ENCODE assay signal across 1 cellular context in the genomic region with DNA sequence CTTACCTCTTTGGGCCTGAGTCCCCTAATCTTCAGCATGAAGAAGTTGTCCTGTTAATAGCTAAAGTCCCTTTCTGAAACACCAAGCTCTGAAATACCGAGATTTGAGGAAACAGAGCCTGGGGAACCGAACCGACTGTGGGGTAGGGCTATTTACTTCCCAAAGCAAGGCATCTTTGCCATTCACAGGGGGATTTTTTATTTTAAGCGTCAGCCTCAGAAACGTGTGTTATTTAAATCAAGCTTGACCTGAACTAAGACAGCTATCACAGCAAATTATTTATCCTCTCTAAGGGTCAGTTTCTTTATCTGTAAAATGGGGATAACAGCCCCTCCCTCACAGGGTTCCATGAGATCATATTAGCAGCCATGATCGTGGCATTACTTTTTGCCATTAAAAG.
TF ChIP-seq lines count a peak whose summit lies in the region.

No MANE protein-coding gene starts in this region.

TF ChIP-seq in HepG2, 621 proteins besides CTCF, POLR2A, EP300 and RAD21 (continued from another document and continues in another):
- TF ChIP-seq ZNF335 (CRISPR knock-in tag; IDR thresholded peaks at IDR 0.05): no peak
- TF ChIP-seq ZNF878 (CRISPR knock-in tag; IDR thresholded peaks at IDR 0.05): no peak
- TF ChIP-seq ZFP36L2 (CRISPR knock-in tag; IDR thresholded peaks at IDR 0.05): no peak
- TF ChIP-seq TARDBP (CRISPR knock-in tag; IDR thresholded peaks at IDR 0.05): no peak
- TF ChIP-seq, protein P1, sequence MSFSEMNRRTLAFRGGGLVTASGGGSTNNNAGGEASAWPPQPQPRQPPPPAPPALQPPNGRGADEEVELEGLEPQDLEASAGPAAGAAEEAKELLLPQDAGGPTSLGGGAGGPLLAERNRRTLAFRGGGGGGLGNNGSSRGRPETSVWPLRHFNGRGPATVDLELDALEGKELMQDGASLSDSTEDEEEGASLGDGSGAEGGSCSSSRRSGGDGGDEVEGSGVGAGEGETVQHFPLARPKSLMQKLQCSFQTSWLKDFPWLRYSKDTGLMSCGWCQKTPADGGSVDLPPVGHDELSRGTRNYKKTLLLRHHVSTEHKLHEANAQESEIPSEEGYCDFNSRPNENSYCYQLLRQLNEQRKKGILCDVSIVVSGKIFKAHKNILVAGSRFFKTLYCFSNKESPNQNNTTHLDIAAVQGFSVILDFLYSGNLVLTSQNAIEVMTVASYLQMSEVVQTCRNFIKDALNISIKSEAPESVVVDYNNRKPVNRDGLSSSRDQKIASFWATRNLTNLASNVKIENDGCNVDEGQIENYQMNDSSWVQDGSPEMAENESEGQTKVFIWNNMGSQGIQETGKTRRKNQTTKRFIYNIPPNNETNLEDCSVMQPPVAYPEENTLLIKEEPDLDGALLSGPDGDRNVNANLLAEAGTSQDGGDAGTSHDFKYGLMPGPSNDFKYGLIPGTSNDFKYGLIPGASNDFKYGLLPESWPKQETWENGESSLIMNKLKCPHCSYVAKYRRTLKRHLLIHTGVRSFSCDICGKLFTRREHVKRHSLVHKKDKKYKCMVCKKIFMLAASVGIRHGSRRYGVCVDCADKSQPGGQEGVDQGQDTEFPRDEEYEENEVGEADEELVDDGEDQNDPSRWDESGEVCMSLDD (CRISPR knock-in tag; IDR thresholded peaks at IDR 0.05; ENCODE audit: borderline replicate concordance): no peak
- TF ChIP-seq, protein P2, sequence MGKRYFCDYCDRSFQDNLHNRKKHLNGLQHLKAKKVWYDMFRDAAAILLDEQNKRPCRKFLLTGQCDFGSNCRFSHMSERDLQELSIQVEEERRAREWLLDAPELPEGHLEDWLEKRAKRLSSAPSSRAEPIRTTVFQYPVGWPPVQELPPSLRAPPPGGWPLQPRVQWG (CRISPR knock-in tag; IDR thresholded peaks at IDR 0.05; ENCODE audit: borderline replicate concordance, low read depth): no peak
- TF ChIP-seq, protein P3, sequence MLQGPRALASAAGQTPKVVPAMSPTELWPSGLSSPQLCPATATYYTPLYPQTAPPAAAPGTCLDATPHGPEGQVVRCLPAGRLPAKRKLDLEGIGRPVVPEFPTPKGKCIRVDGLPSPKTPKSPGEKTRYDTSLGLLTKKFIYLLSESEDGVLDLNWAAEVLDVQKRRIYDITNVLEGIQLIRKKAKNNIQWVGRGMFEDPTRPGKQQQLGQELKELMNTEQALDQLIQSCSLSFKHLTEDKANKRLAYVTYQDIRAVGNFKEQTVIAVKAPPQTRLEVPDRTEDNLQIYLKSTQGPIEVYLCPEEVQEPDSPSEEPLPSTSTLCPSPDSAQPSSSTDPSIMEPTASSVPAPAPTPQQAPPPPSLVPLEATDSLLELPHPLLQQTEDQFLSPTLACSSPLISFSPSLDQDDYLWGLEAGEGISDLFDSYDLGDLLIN (CRISPR knock-in tag; IDR thresholded peaks at IDR 0.05; ENCODE audit: borderline replicate concordance): no peak
- TF ChIP-seq, protein P4, sequence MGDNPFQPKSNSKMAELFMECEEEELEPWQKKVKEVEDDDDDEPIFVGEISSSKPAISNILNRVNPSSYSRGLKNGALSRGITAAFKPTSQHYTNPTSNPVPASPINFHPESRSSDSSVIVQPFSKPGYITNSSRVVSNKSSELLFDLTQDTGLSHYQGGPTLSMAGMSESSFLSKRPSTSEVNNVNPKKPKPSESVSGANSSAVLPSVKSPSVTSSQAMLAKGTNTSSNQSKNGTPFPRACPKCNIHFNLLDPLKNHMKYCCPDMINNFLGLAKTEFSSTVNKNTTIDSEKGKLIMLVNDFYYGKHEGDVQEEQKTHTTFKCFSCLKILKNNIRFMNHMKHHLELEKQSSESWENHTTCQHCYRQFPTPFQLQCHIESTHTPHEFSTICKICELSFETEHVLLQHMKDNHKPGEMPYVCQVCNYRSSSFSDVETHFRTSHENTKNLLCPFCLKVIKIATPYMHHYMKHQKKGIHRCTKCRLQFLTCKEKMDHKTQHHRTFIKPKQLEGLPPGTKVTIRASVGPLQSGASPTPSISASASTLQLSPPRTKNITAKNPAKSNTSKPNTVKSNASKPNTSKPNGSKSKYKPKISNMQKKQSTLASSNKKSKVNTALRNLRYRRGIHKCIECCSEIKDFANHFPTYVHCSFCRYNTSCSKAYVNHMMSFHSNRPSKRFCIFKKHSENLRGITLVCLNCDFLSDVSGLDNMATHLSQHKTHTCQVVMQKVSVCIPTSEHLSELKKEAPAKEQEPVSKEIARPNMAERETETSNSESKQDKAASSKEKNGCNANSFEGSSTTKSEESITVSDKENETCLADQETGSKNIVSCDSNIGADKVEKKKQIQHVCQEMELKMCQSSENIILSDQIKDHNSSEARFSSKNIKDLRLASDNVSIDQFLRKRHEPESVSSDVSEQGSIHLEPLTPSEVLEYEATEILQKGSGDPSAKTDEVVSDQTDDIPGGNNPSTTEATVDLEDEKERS (CRISPR knock-in tag; IDR thresholded peaks at IDR 0.05): 0 out of 2 replicates have a peak, but pooled peaks have one; percentile 8
- 0 out of 2 replicates have a peak, but pooled peaks have one; percentile 7 for TF ChIP-seq ZNF589 (CRISPR knock-in tag; conservative IDR thresholded peaks at IDR 0.05)
- TF ChIP-seq, protein P5, sequence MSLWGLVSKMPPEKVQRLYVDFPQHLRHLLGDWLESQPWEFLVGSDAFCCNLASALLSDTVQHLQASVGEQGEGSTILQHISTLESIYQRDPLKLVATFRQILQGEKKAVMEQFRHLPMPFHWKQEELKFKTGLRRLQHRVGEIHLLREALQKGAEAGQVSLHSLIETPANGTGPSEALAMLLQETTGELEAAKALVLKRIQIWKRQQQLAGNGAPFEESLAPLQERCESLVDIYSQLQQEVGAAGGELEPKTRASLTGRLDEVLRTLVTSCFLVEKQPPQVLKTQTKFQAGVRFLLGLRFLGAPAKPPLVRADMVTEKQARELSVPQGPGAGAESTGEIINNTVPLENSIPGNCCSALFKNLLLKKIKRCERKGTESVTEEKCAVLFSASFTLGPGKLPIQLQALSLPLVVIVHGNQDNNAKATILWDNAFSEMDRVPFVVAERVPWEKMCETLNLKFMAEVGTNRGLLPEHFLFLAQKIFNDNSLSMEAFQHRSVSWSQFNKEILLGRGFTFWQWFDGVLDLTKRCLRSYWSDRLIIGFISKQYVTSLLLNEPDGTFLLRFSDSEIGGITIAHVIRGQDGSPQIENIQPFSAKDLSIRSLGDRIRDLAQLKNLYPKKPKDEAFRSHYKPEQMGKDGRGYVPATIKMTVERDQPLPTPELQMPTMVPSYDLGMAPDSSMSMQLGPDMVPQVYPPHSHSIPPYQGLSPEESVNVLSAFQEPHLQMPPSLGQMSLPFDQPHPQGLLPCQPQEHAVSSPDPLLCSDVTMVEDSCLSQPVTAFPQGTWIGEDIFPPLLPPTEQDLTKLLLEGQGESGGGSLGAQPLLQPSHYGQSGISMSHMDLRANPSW (CRISPR knock-in tag; IDR thresholded peaks at IDR 0.05; ENCODE audit: borderline replicate concordance): no peak
- TF ChIP-seq CREM (IDR thresholded peaks at IDR 0.05): no peak
- TF ChIP-seq CREM (CRISPR knock-in tag; IDR thresholded peaks at IDR 0.05): no peak
- TF ChIP-seq JDP2 (CRISPR knock-in tag; IDR thresholded peaks at IDR 0.05; ENCODE audit: borderline replicate concordance): no peak
- TF ChIP-seq ZSCAN29 (CRISPR knock-in tag; conservative IDR thresholded peaks at IDR 0.05): 0 out of 2 replicates have a peak, but pooled peaks have one; percentile 28
- TF ChIP-seq PHF21A (CRISPR knock-in tag; IDR thresholded peaks at IDR 0.05): 0 out of 2 replicates have a peak, but pooled peaks have one; percentile 12
- no peak for TF ChIP-seq ZNF251 (CRISPR knock-in tag; IDR thresholded peaks at IDR 0.05)
- TF ChIP-seq, protein P6, sequence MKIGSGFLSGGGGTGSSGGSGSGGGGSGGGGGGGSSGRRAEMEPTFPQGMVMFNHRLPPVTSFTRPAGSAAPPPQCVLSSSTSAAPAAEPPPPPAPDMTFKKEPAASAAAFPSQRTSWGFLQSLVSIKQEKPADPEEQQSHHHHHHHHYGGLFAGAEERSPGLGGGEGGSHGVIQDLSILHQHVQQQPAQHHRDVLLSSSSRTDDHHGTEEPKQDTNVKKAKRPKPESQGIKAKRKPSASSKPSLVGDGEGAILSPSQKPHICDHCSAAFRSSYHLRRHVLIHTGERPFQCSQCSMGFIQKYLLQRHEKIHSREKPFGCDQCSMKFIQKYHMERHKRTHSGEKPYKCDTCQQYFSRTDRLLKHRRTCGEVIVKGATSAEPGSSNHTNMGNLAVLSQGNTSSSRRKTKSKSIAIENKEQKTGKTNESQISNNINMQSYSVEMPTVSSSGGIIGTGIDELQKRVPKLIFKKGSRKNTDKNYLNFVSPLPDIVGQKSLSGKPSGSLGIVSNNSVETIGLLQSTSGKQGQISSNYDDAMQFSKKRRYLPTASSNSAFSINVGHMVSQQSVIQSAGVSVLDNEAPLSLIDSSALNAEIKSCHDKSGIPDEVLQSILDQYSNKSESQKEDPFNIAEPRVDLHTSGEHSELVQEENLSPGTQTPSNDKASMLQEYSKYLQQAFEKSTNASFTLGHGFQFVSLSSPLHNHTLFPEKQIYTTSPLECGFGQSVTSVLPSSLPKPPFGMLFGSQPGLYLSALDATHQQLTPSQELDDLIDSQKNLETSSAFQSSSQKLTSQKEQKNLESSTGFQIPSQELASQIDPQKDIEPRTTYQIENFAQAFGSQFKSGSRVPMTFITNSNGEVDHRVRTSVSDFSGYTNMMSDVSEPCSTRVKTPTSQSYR (CRISPR knock-in tag; IDR thresholded peaks at IDR 0.05; ENCODE audit: borderline replicate concordance): no peak
- TF ChIP-seq, protein P7, sequence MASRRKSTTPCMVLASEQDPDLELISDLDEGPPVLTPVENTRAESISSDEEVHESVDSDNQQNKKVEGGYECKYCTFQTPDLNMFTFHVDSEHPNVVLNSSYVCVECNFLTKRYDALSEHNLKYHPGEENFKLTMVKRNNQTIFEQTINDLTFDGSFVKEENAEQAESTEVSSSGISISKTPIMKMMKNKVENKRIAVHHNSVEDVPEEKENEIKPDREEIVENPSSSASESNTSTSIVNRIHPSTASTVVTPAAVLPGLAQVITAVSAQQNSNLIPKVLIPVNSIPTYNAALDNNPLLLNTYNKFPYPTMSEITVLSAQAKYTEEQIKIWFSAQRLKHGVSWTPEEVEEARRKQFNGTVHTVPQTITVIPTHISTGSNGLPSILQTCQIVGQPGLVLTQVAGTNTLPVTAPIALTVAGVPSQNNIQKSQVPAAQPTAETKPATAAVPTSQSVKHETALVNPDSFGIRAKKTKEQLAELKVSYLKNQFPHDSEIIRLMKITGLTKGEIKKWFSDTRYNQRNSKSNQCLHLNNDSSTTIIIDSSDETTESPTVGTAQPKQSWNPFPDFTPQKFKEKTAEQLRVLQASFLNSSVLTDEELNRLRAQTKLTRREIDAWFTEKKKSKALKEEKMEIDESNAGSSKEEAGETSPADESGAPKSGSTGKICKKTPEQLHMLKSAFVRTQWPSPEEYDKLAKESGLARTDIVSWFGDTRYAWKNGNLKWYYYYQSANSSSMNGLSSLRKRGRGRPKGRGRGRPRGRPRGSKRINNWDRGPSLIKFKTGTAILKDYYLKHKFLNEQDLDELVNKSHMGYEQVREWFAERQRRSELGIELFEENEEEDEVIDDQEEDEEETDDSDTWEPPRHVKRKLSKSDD (CRISPR knock-in tag; IDR thresholded peaks at IDR 0.05; ENCODE audit: low read depth): no peak
- TF ChIP-seq, protein P8, sequence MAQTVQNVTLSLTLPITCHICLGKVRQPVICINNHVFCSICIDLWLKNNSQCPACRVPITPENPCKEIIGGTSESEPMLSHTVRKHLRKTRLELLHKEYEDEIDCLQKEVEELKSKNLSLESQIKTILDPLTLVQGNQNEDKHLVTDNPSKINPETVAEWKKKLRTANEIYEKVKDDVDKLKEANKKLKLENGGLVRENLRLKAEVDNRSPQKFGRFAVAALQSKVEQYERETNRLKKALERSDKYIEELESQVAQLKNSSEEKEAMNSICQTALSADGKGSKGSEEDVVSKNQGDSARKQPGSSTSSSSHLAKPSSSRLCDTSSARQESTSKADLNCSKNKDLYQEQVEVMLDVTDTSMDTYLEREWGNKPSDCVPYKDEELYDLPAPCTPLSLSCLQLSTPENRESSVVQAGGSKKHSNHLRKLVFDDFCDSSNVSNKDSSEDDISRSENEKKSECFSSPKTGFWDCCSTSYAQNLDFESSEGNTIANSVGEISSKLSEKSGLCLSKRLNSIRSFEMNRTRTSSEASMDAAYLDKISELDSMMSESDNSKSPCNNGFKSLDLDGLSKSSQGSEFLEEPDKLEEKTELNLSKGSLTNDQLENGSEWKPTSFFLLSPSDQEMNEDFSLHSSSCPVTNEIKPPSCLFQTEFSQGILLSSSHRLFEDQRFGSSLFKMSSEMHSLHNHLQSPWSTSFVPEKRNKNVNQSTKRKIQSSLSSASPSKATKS (CRISPR knock-in tag; IDR thresholded peaks at IDR 0.05): no peak
- TF ChIP-seq ZNF510 (CRISPR knock-in tag; IDR thresholded peaks at IDR 0.05; ENCODE audit: low read depth): no peak
- TF ChIP-seq ZNF431 (CRISPR knock-in tag; IDR thresholded peaks at IDR 0.05; ENCODE audit: borderline replicate concordance, low read depth): 0 out of 2 replicates have a peak, but pooled peaks have one; percentile 28
- TF ChIP-seq, protein P9, sequence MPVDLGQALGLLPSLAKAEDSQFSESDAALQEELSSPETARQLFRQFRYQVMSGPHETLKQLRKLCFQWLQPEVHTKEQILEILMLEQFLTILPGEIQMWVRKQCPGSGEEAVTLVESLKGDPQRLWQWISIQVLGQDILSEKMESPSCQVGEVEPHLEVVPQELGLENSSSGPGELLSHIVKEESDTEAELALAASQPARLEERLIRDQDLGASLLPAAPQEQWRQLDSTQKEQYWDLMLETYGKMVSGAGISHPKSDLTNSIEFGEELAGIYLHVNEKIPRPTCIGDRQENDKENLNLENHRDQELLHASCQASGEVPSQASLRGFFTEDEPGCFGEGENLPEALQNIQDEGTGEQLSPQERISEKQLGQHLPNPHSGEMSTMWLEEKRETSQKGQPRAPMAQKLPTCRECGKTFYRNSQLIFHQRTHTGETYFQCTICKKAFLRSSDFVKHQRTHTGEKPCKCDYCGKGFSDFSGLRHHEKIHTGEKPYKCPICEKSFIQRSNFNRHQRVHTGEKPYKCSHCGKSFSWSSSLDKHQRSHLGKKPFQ (CRISPR knock-in tag; IDR thresholded peaks at IDR 0.05; ENCODE audit: insufficient replicate concordance): no peak
- TF ChIP-seq, protein P10, sequence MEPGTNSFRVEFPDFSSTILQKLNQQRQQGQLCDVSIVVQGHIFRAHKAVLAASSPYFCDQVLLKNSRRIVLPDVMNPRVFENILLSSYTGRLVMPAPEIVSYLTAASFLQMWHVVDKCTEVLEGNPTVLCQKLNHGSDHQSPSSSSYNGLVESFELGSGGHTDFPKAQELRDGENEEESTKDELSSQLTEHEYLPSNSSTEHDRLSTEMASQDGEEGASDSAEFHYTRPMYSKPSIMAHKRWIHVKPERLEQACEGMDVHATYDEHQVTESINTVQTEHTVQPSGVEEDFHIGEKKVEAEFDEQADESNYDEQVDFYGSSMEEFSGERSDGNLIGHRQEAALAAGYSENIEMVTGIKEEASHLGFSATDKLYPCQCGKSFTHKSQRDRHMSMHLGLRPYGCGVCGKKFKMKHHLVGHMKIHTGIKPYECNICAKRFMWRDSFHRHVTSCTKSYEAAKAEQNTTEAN (CRISPR knock-in tag; conservative IDR thresholded peaks at IDR 0.05): no peak
- no peak for TF ChIP-seq ZNF333 (CRISPR knock-in tag; IDR thresholded peaks at IDR 0.05; ENCODE audit: borderline replicate concordance)
- no peak for TF ChIP-seq NCOR1 (IDR thresholded peaks at IDR 0.05; ENCODE audit: borderline replicate concordance, low read length)
- no peak for TF ChIP-seq ZNF768 (CRISPR knock-in tag; IDR thresholded peaks at IDR 0.05)
- no peak for TF ChIP-seq RARG (CRISPR knock-in tag; IDR thresholded peaks at IDR 0.05; ENCODE audit: low read depth)
- TF ChIP-seq RCOR2 (CRISPR knock-in tag; IDR thresholded peaks at IDR 0.05): no peak
- no peak for TF ChIP-seq ZBTB20 (CRISPR knock-in tag; IDR thresholded peaks at IDR 0.05; ENCODE audit: borderline replicate concordance, low read depth)
- 0 out of 2 replicates have a peak, but pooled peaks have one; percentile 5 for TF ChIP-seq ZNF572 (CRISPR knock-in tag; IDR thresholded peaks at IDR 0.05)
- TF ChIP-seq TCF7 (IDR thresholded peaks at IDR 0.05; ENCODE audit: low read depth): no peak
- no peak for TF ChIP-seq PITX1 (CRISPR knock-in tag; IDR thresholded peaks at IDR 0.05)
- no peak for TF ChIP-seq ZFP37 (CRISPR knock-in tag; IDR thresholded peaks at IDR 0.05; ENCODE audit: borderline replicate concordance)
- no peak for TF ChIP-seq ARHGAP35 (CRISPR knock-in tag; IDR thresholded peaks at IDR 0.05; ENCODE audit: borderline replicate concordance)
- peak; percentile 46; the same call in 1 of the 2 replicates for TF ChIP-seq ARNT2 (CRISPR knock-in tag; IDR thresholded peaks at IDR 0.05; ENCODE audit: low read depth)
